In genomic region chr3:46848271-46849097, GRCh38 we compare ENCODE assay signal across 8 cellular contexts.
DNase-seq lines count a peak whose midpoint lies in the region; ATAC-seq and TF ChIP-seq lines count a peak whose summit lies in the region.

No MANE protein-coding gene starts in this region.

- H3K27me3 Mint-ChIP-seq in nephron (ENCODE audit: low read depth) = no peaks in the 10 kb centered on the region

- H3K9me3 Mint-ChIP-seq in nephron = peaks cover 4% of the 10 kb centered on the region

- H3K27ac ChIP-seq in coronary artery = peak overlapping the region in 1 of 2 donors; percentile 3

- DNase-seq in EL (peak; percentile 93), MV-4-11 (lab: John Stamatoyannopoulos, UW) (peak; percentile 12), coronary artery (ENCODE audit: low spot score) (peak; percentile 74), HPDE6-E6E7 (ENCODE audit: extremely low spot score) (no peak)

- H3K36me3 Mint-ChIP-seq in nephron (ENCODE audit: low read depth) = peaks cover 4% of the 10 kb centered on the region

- peaks cover 50% of the 10 kb centered on the region for H3K4me1 Mint-ChIP-seq in nephron

- no peak overlapping the region for H3K4me3 ChIP-seq in coronary artery

- peak overlapping the region; percentile 36 to 63 (median 58) for H3K4me3 Mint-ChIP-seq in nephron

- ATAC-seq in GM18861 (IDR thresholded peaks at IDR 0.05; ENCODE audit: unreplicated experiment) (no peak), HG02798 (IDR thresholded peaks at IDR 0.05; ENCODE audit: poor library complexity, unreplicated experiment) (no peak), HG03280 (IDR thresholded peaks at IDR 0.05; ENCODE audit: unreplicated experiment) (no peak)

- H3K27ac Mint-ChIP-seq in nephron = peak overlapping the region; percentile 93 to 99 (median 99)

- TF ChIP-seq CTCF in coronary artery (IDR thresholded peaks at IDR 0.05) (no peak), nephron (IDR thresholded peaks at IDR 0.05; ENCODE audit: unreplicated experiment in 3 of 3) (peak; percentile 42 to 56 (median 53))
